In the genomic region with DNA sequence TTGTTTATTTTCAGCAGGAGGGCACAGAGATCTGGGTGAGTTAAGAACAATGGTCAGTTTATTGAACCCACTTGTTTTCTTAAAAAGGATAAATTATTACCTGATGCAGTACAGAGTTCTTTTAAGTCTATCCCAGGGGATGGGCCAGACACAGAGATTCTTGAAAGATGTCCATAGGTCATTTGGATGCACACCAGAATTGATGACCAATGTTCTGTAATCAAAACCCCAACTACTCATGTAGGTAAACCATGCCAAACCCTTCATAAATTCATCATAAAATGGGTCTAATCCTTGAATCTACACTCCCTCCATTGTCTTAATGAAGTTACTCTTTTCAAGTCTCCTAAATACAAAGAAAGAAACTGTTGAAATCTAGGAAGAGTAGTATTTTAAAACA, we compare ENCODE assay signal across 32 cellular contexts.
"Had no signal": no experiment of that assay in that cellular context is flagged by ENCODE, and none has a peak within 500 bp of the region (broad histone marks: within the 10 kb centered on the region; RNA-seq: fewer than 3 reads in every experiment).

No MANE protein-coding gene starts in this region.

- H3K4me3 Mint-ChIP-seq: activated B cell treated with CpG ODN at 0.5 μM for 24 hours; activated CD4-positive, alpha-beta memory T cell treated with anti-CD3 and anti-CD28 coated beads for 36 hours; activated naive CD4-positive, alpha-beta T cell treated with anti-CD3 and anti-CD28 coated beads for 36 hours; activated T-cell treated with anti-CD3 and anti-CD28 coated beads, Interleukin-2, amount 50 U/mL, for 4 hours; activated T-helper 1 cell treated with anti-CD3 and anti-CD28 coated beads, Interleukin-12 subunit alpha, Interleukin-12 subunit beta, Interleukin-2, Interleukin-4 antibody, amounts not matched to agents 30 ng/mL and 10 ng/mL and 1 ng/mL, durations not matched to agents 14 hours and 24 hours and 36 hours had no signal

- H3K4me1 ChIP-seq: adrenal gland, Peyer's patch had no signal

- H3K36me3 ChIP-seq: adrenal gland, brain microvascular endothelial cell, Peyer's patch, SJSA1 had no signal

- H3K27ac Mint-ChIP-seq: activated B cell treated with CpG ODN at 0.5 μM for 24 hours; activated CD4-positive, alpha-beta memory T cell treated with anti-CD3 and anti-CD28 coated beads for 36 hours; activated naive CD4-positive, alpha-beta T cell treated with anti-CD3 and anti-CD28 coated beads for 36 hours; activated naive CD4-positive, alpha-beta T cell treated with anti-CD3 and anti-CD28 coated beads, Interleukin-2, amount 50 U/mL, for 72 hours; activated T-helper 1 cell treated with anti-CD3 and anti-CD28 coated beads, Interleukin-12 subunit alpha, Interleukin-12 subunit beta, Interleukin-2, Interleukin-4 antibody, amounts not matched to agents 30 ng/mL and 10 ng/mL and 1 ng/mL, durations not matched to agents 14 hours and 24 hours and 36 hours had no signal

- H3K27me3 Mint-ChIP-seq: activated B cell treated with CpG ODN at 0.5 μM for 24 hours; activated CD4-positive, alpha-beta memory T cell treated with anti-CD3 and anti-CD28 coated beads for 36 hours had no signal

- DNase-seq: activated B cell treated with CpG ODN at 0.5 μM for 24 hours; activated CD4-positive, alpha-beta memory T cell treated with anti-CD3 and anti-CD28 coated beads for 36 hours; activated CD4-positive, alpha-beta T cell treated with anti-CD3 and anti-CD28 coated beads for 4 hours; activated CD4-positive, alpha-beta T cell treated with anti-CD3 and anti-CD28 coated beads, Interleukin-2, amount 50 U/mL, for 1 hour; activated CD4-positive, CD25-positive, alpha-beta regulatory T cell treated with anti-CD3 and anti-CD28 coated beads, Interleukin-2, amount 50 U/mL, for 72 hours; activated CD8-positive, alpha-beta memory T cell treated with anti-CD3 and anti-CD28 coated beads, Interleukin-2, amount 50 U/mL, for 4 hours; activated gamma-delta T cell treated with Interleukin-2 at 50 U/mL for 16 hours; activated naive CD4-positive, alpha-beta T cell treated with anti-CD3 and anti-CD28 coated beads for 36 hours; activated T-cell treated with anti-CD3 and anti-CD28 coated beads for 4 hours; activated T-cell treated with anti-CD3 and anti-CD28 coated beads, Interleukin-2, amount 50 U/mL, for 4 hours; adrenal gland; anterior cingulate cortex; brain microvascular endothelial cell; central memory CD4-positive, alpha-beta T cell; NCI-H1105; NCI-H1436; NCI-H1694; NCI-H1930; NCI-H2081 treated with DMSO at 0.1 percent for 48 hours; NCI-H345; NCI-H524 treated with DMSO at 0.1 percent for 48 hours; Peyer's patch; RPMI8226; SHP77 treated with DMSO at 0.1 percent for 48 hours; SW 1271; T-helper 1 cell; T-helper 2 cell; T-helper 9 cell had no signal

- H3K4me3 ChIP-seq: adrenal gland, Peyer's patch, SJSA1 had no signal

- H3K27ac ChIP-seq: adrenal gland, brain microvascular endothelial cell, Peyer's patch, SJSA1, VCaP had no signal

- H3K36me3 Mint-ChIP-seq: activated CD4-positive, alpha-beta memory T cell treated with anti-CD3 and anti-CD28 coated beads for 36 hours; activated naive CD4-positive, alpha-beta T cell treated with anti-CD3 and anti-CD28 coated beads, Interleukin-2, amount 50 U/mL, for 72 hours had no signal

- H3K9me3 Mint-ChIP-seq: activated CD4-positive, alpha-beta memory T cell treated with anti-CD3 and anti-CD28 coated beads for 36 hours; activated T-helper 1 cell treated with anti-CD3 and anti-CD28 coated beads, Interleukin-12 subunit alpha, Interleukin-12 subunit beta, Interleukin-2, Interleukin-4 antibody, amounts not matched to agents 30 ng/mL and 10 ng/mL and 1 ng/mL, durations not matched to agents 14 hours and 24 hours and 36 hours had no signal

- H3K9me3 ChIP-seq: adrenal gland, Peyer's patch, SJSA1 had no signal

- H3K27me3 ChIP-seq: adrenal gland, brain microvascular endothelial cell, Peyer's patch, SJSA1 had no signal

- H3K4me1 Mint-ChIP-seq: activated B cell treated with CpG ODN at 0.5 μM for 24 hours had no signal
